8 cellular contexts compared by ENCODE assay signal in the genomic region with DNA sequence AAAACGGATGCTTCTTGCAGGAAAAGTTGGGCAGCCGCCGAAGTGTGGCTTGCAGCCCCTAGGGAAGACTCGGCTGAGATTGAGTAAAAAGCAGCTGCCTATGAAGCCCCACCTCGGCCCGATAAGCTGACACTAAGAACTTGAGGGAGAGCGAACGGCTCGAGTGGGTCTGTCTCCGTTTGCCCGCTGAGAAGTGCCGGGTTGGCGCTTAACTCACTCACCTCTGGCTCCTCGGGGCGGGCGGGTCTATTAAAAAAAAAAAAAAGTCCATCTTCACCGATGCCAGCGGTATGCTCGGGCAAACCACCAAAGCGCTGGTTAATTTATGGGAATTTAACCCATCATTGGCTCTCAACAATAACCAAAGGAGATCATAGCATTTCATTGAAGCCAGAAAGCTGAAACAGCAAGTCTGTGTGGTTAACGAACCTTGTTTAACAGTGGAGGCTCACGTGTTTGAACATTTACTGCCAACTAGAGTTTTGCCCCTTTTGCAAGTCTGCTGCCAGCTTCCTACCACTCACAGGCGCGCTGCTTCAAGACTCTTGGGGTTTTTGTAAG. TPM values are rescaled to one million over a fixed set of nuclear protein-coding genes. Genes with fewer than 3 reads are reported as not detected.
DNase-seq lines count a peak whose midpoint lies in the region; ATAC-seq and TF ChIP-seq lines count a peak whose summit lies in the region.

No MANE protein-coding gene starts in this region.

- H3K9me3 Mint-ChIP-seq in WTC11, result no peaks in the 10 kb centered on the region

- CTCF ChIA-PET in WTC11 (lab: Charles Lee), result interaction anchor here (0.7 to 2.6 kb wide), 3 partner anchors 38 to 597 kb away, joined by 3 to 18 read pairs (median 4); no protein-coding TSS in a partner anchor

- H3K4me2 ChIP-seq in Karpas-422 (ENCODE audit: low read depth, low read length, poor library complexity, severe bottlenecking), result peak overlapping the region; percentile 96

- POLR2A ChIA-PET in WTC11 (lab: Charles Lee), result interaction anchor here (0.6 to 1.1 kb wide), 3 partner anchors 38 to 1352 kb away, joined by 3 to 6 read pairs (median 6); no protein-coding TSS in a partner anchor

- H3K27me3 ChIP-seq in Karpas-422 (ENCODE audit: low read length), result no peaks in the 10 kb centered on the region
- no peaks in the 10 kb centered on the region for H3K27me3 ChIP-seq in liver (ENCODE audit: control insufficient read depth in 4 of 4, insufficient read depth in 4 of 4, low read length in 3 of 4)

- H3K9ac ChIP-seq in Karpas-422 (ENCODE audit: low read length) (peak overlapping the region; percentile 81), liver (ENCODE audit: low read depth in 1 of 2, low read length in 2 of 2) (peak overlapping the region; percentile 42 to 86)

- peaks cover 53% of the 10 kb centered on the region for H3K79me2 ChIP-seq in Karpas-422 (ENCODE audit: low read length)

- peak overlapping the region; percentile 75 for H3K27ac ChIP-seq in Karpas-422 (ENCODE audit: low read length)
- H3K27ac ChIP-seq in liver (ENCODE audit: low read depth in 1 of 2, low read length in 2 of 2), result peak overlapping the region; percentile 50 to 82

- H3K9me2 ChIP-seq in Karpas-422 (replicated peaks; ENCODE audit: insufficient read depth, low read length), result no peaks in the 10 kb centered on the region

- peak in 1 of 2 donors; percentile 8 for TF ChIP-seq RAD21 in liver (IDR thresholded peaks at IDR 0.05)

- no peaks in the 10 kb centered on the region for H4K20me1 ChIP-seq in Karpas-422 (ENCODE audit: insufficient read depth, low read depth, low read length)

- H3K9me3 ChIP-seq in Karpas-422 (ENCODE audit: low read length), result no peaks in the 10 kb centered on the region
- no peaks in the 10 kb centered on the region for H3K9me3 ChIP-seq in liver (ENCODE audit: control insufficient read depth in 4 of 4, low read length in 3 of 4)

- DNase-seq in EL (peak; percentile 49), Karpas-422 (peak; percentile 80), WTC11 (ENCODE audit: low spot score) (peak; percentile 21), dedifferentiated amniotic fluid mesenchymal stem cell (ENCODE audit: extremely low spot score) (peak; percentile 34)
- DNase-seq in stimulated activated CD4-positive, alpha-beta T cell treated with anti-CD3 and anti-CD28 coated beads, TNF-alpha, amount 100 ng/mL, for 4 hours (ENCODE audit: low read depth in 3 of 3), result peak; percentile 4 to 15 (median 8)

- WGBS in liver, result under 1% methylated on average over 24 of the region's 24 CpGs

- H2AFZ ChIP-seq in Karpas-422 (ENCODE audit: low read length), result no peak overlapping the region

- peak overlapping the region; percentile 57; the same call in 1 of the 2 replicates for H3K27ac Mint-ChIP-seq in WTC11

- TF ChIP-seq POLR2A in GM18505 (IDR thresholded peaks at IDR 0.05; ENCODE audit: borderline replicate concordance, extremely low read depth, insufficient read depth, insufficient read length), result no peak

- H3K36me3 ChIP-seq in Karpas-422 (ENCODE audit: insufficient read depth, low read length) (peaks cover 6% of the 10 kb centered on the region; the same call in 1 of the 2 replicates), liver (ENCODE audit: control insufficient read depth in 4 of 4, insufficient read depth in 3 of 4, low read depth in 1 of 4, low read length in 3 of 4) (no peaks in the 10 kb centered on the region)

- peaks cover 42% of the 10 kb centered on the region for H3K4me1 ChIP-seq in Karpas-422 (ENCODE audit: low read length)
- H3K4me1 ChIP-seq in liver (ENCODE audit: control insufficient read depth in 4 of 4, insufficient read depth in 4 of 4, low read length in 3 of 4), result peaks cover 0 to 15% (median 13%) of the 10 kb centered on the region in 4 donors

- TF ChIP-seq CTCF in WTC11 (IDR thresholded peaks at IDR 0.05) (no peak), liver (IDR thresholded peaks at IDR 0.05; ENCODE audit: low read depth, low read length, missing input control) (no peak)

- peaks cover 24% of the 10 kb centered on the region for H3K4me1 Mint-ChIP-seq in WTC11

- H3K27me3 Mint-ChIP-seq in WTC11 (ENCODE audit: low read depth), result no peaks in the 10 kb centered on the region

- H3K36me3 Mint-ChIP-seq in WTC11, result peaks cover 5% of the 10 kb centered on the region

- peak overlapping the region; percentile 78 for H3K4me3 ChIP-seq in Karpas-422 (ENCODE audit: low read length)
- peak overlapping the region; percentile 22 to 96 (median 74) for H3K4me3 ChIP-seq in liver (ENCODE audit: low read depth in 1 of 3, low read length in 3 of 3)

- H3K4me3 Mint-ChIP-seq in WTC11, result peak overlapping the region; percentile 77

- ATAC-seq in WTC11 (peak; percentile 4), HG02763 (IDR thresholded peaks at IDR 0.05; ENCODE audit: unreplicated experiment) (no peak), GM18505 (IDR thresholded peaks at IDR 0.05; ENCODE audit: unreplicated experiment) (no peak)

TF ChIP-seq in WTC11, 78 proteins besides CTCF, POLR2A, EP300 and RAD21 (continues in another document):
- TF ChIP-seq, protein P1, sequence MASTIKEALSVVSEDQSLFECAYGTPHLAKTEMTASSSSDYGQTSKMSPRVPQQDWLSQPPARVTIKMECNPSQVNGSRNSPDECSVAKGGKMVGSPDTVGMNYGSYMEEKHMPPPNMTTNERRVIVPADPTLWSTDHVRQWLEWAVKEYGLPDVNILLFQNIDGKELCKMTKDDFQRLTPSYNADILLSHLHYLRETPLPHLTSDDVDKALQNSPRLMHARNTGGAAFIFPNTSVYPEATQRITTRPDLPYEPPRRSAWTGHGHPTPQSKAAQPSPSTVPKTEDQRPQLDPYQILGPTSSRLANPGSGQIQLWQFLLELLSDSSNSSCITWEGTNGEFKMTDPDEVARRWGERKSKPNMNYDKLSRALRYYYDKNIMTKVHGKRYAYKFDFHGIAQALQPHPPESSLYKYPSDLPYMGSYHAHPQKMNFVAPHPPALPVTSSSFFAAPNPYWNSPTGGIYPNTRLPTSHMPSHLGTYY (CRISPR knock-in tag; IDR thresholded peaks at IDR 0.05), result no peak
- no peak for TF ChIP-seq ZNF281 (CRISPR knock-in tag; IDR thresholded peaks at IDR 0.05)

TF ChIP-seq in liver, 16 proteins besides CTCF, POLR2A, EP300 and RAD21:
- TF ChIP-seq FOXA1 (IDR thresholded peaks at IDR 0.05), result no peak
- TF ChIP-seq YY1 (IDR thresholded peaks at IDR 0.05), result peak; percentile 15
- TF ChIP-seq RXRA (IDR thresholded peaks at IDR 0.05), result peak in 1 of 2 donors; percentile 35
- peak in 1 of 2 donors; percentile 13 for TF ChIP-seq HNF4A (conservative IDR thresholded peaks at IDR 0.05)
- no peak for TF ChIP-seq JUND (IDR thresholded peaks at IDR 0.05)

RNA-seq across cellular contexts. Expression of gene SNTB2, which starts 1.0 kb away (rescaled TPM):
- total RNA-seq in Karpas-422 (2014; rRNA removed; shearing (Covaris generic); ENCODE audit: low replicate concordance), result 17.7 and 43.3 TPM in 2 replicates
- 21.0 to 23.7 TPM (median 23.7 TPM) in 3 replicates for total RNA-seq in WTC11 (2021)
- total RNA-seq in liver, result 1 to 10 TPM; 5.6 to 7.8 TPM
- polyA plus RNA-seq in liver, result 1 to 10 TPM; 2.1 to 2.6 TPM

RNA-seq across cellular contexts. Expression of gene UTP4, which starts 55.5 kb away (rescaled TPM):
- total RNA-seq in Karpas-422 (2014; rRNA removed; shearing (Covaris generic); ENCODE audit: low replicate concordance), result 22.0 and 31.6 TPM in 2 replicates
- total RNA-seq in WTC11 (2021) (71.0 to 85.7 TPM (median 74.4 TPM) in 3 replicates), liver (10 to 100 TPM; 11.3 to 13.8 TPM)
- 10 to 100 TPM; 11.9 to 12.9 TPM for polyA plus RNA-seq in liver

RNA-seq across cellular contexts. Expression of gene CHTF8, which starts 55.6 kb away (rescaled TPM):
- 87.0 and 98.5 TPM in 2 replicates for total RNA-seq in Karpas-422 (2014; rRNA removed; shearing (Covaris generic); ENCODE audit: low replicate concordance)
- total RNA-seq in WTC11 (2021) (115 to 134 TPM (median 132 TPM) in 3 replicates), liver (10 to 100 TPM; 52.0 to 56.9 TPM)
- 10 to 100 TPM; 15.2 to 51.1 TPM for polyA plus RNA-seq in liver

Comparison
In these comparisons a context has a peak if more than half of its experiments do, and no peak if none do; other contexts are left out.
1. DNase-seq: peak in every context shown above with its lines; median percentile 80 in Karpas-422; 49 in EL; 34 in dedifferentiated amniotic fluid mesenchymal stem cell; 21 in WTC11; 8 in stimulated activated CD4-positive, alpha-beta T cell treated with anti-CD3 and anti-CD28 coated beads, TNF-alpha, amount 100 ng/mL, for 4 hours.